ENCODE assay signal across 2 cellular contexts in genomic region chrX:15704273-15704672, GRCh38. TPM values are rescaled to one million over a fixed set of nuclear protein-coding genes. Genes with fewer than 3 reads are reported as not detected.
"Had no signal": no experiment of that assay in that cellular context is flagged by ENCODE, and none has a peak within 500 bp of the region (broad histone marks: within the 10 kb centered on the region; RNA-seq: fewer than 3 reads in every experiment).

No MANE protein-coding gene starts in this region.

RNA-seq across cellular contexts. Expression of gene CLTRN, which starts 39.7 kb away (rescaled TPM):
- total RNA-seq: HT1080 had no signal
- polyA plus RNA-seq: IgD-negative memory B cell had no signal
